ENCODE assay signal across 24 cellular contexts in the genomic region with DNA sequence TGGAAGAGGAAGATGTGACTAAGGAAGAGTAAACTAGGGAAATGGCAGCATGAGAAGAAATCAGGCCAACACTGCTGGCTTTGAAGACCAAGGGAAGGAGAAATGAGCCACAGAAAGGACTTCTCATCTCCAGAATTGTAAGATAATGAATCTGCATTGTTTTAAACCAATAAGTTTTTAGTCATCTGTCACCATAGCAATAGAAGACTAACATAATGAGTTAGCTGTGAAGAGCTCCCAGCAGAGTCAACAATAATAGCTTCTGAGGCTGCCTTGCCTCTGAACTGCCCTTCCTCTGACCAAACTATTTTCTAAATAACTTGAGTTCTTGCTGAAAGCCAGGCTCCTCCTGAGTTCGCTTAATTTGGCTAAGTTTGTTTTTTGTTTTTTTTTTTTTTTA.
"Had no signal": no experiment of that assay in that cellular context is flagged by ENCODE, and none has a peak within 500 bp of the region (broad histone marks: within the 10 kb centered on the region; RNA-seq: fewer than 3 reads in every experiment).

No MANE protein-coding gene starts in this region.

- H3K4me3 ChIP-seq: ascending aorta, body of pancreas, SK-N-MC had no signal

- H3K27ac ChIP-seq: ascending aorta, body of pancreas, SK-N-MC, WERI-Rb-1 had no signal

- H3K4me3 Mint-ChIP-seq: activated CD8-positive, alpha-beta T cell treated with anti-CD3 and anti-CD28 coated beads for 36 hours; activated naive CD8-positive, alpha-beta T cell treated with anti-CD3 and anti-CD28 coated beads, Interleukin-2, amount 50 U/mL, for 24 hours; activated T-cell treated with anti-CD3 and anti-CD28 coated beads, Interleukin-2, amount 50 U/mL, for 72 hours; central memory CD8-positive, alpha-beta T cell; T-cell had no signal

- H3K36me3 ChIP-seq: ascending aorta, WERI-Rb-1 had no signal

- H3K36me3 Mint-ChIP-seq: activated naive CD4-positive, alpha-beta T cell treated with anti-CD3 and anti-CD28 coated beads, Interleukin-2, amount 50 U/mL, for 72 hours; T-cell had no signal

- H3K9me3 ChIP-seq: ascending aorta, body of pancreas had no signal

- DNase-seq: activated CD4-positive, alpha-beta T cell treated with anti-CD3 and anti-CD28 coated beads for 4 hours; activated CD8-positive, alpha-beta memory T cell treated with anti-CD3 and anti-CD28 coated beads, Interleukin-2, amount 50 U/mL, for 4 hours; activated CD8-positive, alpha-beta T cell treated with anti-CD3 and anti-CD28 coated beads for 36 hours; activated naive CD8-positive, alpha-beta T cell treated with anti-CD3 and anti-CD28 coated beads, Interleukin-2, amount 50 U/mL, for 24 hours; activated T-cell treated with anti-CD3 and anti-CD28 coated beads, Interleukin-2, amount 50 U/mL, for 72 hours; amniotic stem cell; body of pancreas; Kasumi-1; NCI-H1092; NCI-H1417; NCI-H1694; NCI-H2029; NCI-H345; NCI-H510A; NCI-H526 treated with DMSO at 0.1 percent for 48 hours; RPMI8226; T-cell; T-helper 2 cell; T1000; WERI-Rb-1 had no signal

- H3K27me3 Mint-ChIP-seq: activated CD8-positive, alpha-beta T cell treated with anti-CD3 and anti-CD28 coated beads for 36 hours; activated naive CD8-positive, alpha-beta T cell treated with anti-CD3 and anti-CD28 coated beads, Interleukin-2, amount 50 U/mL, for 24 hours; central memory CD8-positive, alpha-beta T cell; T-cell had no signal

- H3K27ac Mint-ChIP-seq: activated CD8-positive, alpha-beta T cell treated with anti-CD3 and anti-CD28 coated beads for 36 hours; activated naive CD4-positive, alpha-beta T cell treated with anti-CD3 and anti-CD28 coated beads, Interleukin-2, amount 50 U/mL, for 72 hours; activated naive CD8-positive, alpha-beta T cell treated with anti-CD3 and anti-CD28 coated beads, Interleukin-2, amount 50 U/mL, for 24 hours; activated T-cell treated with anti-CD3 and anti-CD28 coated beads, Interleukin-2, amount 50 U/mL, for 72 hours; T-cell had no signal

- H3K9me3 Mint-ChIP-seq: activated naive CD8-positive, alpha-beta T cell treated with anti-CD3 and anti-CD28 coated beads, Interleukin-2, amount 50 U/mL, for 24 hours had no signal

- H3K4me1 Mint-ChIP-seq: activated naive CD8-positive, alpha-beta T cell treated with anti-CD3 and anti-CD28 coated beads, Interleukin-2, amount 50 U/mL, for 24 hours; central memory CD8-positive, alpha-beta T cell; T-cell had no signal

- H3K4me1 ChIP-seq: ascending aorta, body of pancreas had no signal

- H3K27me3 ChIP-seq: ascending aorta, body of pancreas had no signal
